Comparison of ENCODE assay signal across 8 cellular contexts in the genomic region with DNA sequence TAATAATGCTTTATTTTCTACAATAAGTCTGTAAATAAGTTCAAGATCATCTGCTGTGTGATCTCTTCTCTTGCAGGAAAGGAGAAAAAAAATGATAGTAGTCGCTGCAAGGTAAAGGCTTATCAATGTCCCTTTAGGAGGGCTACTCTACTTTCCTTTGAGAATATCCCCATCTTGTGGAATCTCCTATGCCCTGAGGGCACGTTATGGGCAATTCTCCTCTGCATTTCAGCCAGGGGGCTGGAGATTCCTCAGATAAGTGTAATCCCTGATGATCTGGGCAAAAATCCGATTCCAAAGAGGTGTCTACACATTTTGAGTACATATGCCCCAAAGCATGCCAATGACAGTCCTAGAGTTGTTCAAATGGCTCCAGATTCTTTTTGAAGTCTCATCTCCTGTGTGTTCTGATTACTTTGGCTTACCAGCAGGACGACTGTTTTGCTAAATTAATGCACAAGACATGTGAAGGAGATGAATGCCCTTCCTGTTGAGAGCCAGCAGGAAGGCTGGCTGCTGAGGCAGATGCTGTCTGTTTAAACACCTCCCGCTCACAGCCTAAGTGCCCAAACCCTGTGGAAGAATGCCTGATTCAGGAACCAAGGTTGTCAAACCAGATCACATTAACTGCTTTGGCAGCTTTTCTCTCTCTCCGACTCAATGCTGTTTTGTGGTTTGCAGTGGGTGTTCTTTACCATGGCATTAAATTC.
DNase-seq lines count a peak whose midpoint lies in the region; ATAC-seq and TF ChIP-seq lines count a peak whose summit lies in the region.

No MANE protein-coding gene starts in this region.

- no peak overlapping the region for H3K27ac Mint-ChIP-seq in stimulated activated memory B cell treated with anti-CD40 and anti-IgM and Interleukin-4, amounts not matched to agents 10 μg/mL and 1 μg/mL and 100 μg/mL, for 72 hours

- in situ Hi-C loops in ACHN (cut with HindIII; ENCODE audit: low pct_ligation_motif_present, low pct_unique_long_range_greater_than_20kb, low sequenced_read_pairs), result no loop called here

- peak; percentile 92 for DNase-seq in ACHN
- DNase-seq in NCI-H82 (lab: John Stamatoyannopoulos, UW), result peak; percentile 72
- peak; percentile 75 for DNase-seq in fibroblast of pulmonary artery (ENCODE audit: low read depth)
- no peak for DNase-seq in stimulated activated naive CD8-positive, alpha-beta T cell treated with anti-CD3 and anti-CD28 coated beads, Interleukin-15, Interleukin-2, amounts not matched to agents 100 U/mL and 50 U/mL, for 24 hours
- no peak for DNase-seq in ureter (ENCODE audit: low spot score)
- no peak for DNase-seq in Ammon's horn (ENCODE audit: low spot score)

- no peaks in the 10 kb centered on the region for H3K4me1 Mint-ChIP-seq in stimulated activated memory B cell treated with anti-CD40 and anti-IgM and Interleukin-4, amounts not matched to agents 10 μg/mL and 1 μg/mL and 100 μg/mL, for 72 hours

- no peak overlapping the region for H3K4me3 ChIP-seq in fibroblast of pulmonary artery (replicated peaks; ENCODE audit: low read depth, low read length)

- no peak overlapping the region for H3K4me3 Mint-ChIP-seq in stimulated activated memory B cell treated with anti-CD40 and anti-IgM and Interleukin-4, amounts not matched to agents 10 μg/mL and 1 μg/mL and 100 μg/mL, for 72 hours

- peak; percentile 71 for TF ChIP-seq CTCF in fibroblast of pulmonary artery (IDR thresholded peaks at IDR 0.05; ENCODE audit: low read length, missing control alignments)

- H3K27me3 Mint-ChIP-seq in stimulated activated memory B cell treated with anti-CD40 and anti-IgM and Interleukin-4, amounts not matched to agents 10 μg/mL and 1 μg/mL and 100 μg/mL, for 72 hours, result no peaks in the 10 kb centered on the region

- H3K9me3 Mint-ChIP-seq in stimulated activated memory B cell treated with anti-CD40 and anti-IgM and Interleukin-4, amounts not matched to agents 10 μg/mL and 1 μg/mL and 100 μg/mL, for 72 hours, result no peaks in the 10 kb centered on the region

- H3K36me3 Mint-ChIP-seq in stimulated activated memory B cell treated with anti-CD40 and anti-IgM and Interleukin-4, amounts not matched to agents 10 μg/mL and 1 μg/mL and 100 μg/mL, for 72 hours, result no peaks in the 10 kb centered on the region

- peak; percentile 56 for ATAC-seq in GM21723 (IDR thresholded peaks at IDR 0.05; ENCODE audit: unreplicated experiment)
- peak; percentile 59 for ATAC-seq in stimulated activated memory B cell treated with anti-CD40 and anti-IgM and Interleukin-4, amounts not matched to agents 10 μg/mL and 1 μg/mL and 100 μg/mL, for 72 hours
- ATAC-seq in stimulated activated naive CD8-positive, alpha-beta T cell treated with anti-CD3 and anti-CD28 coated beads, Interleukin-15, Interleukin-2, amounts not matched to agents 100 U/mL and 50 U/mL, for 24 hours, result no peak

Comparison
In these comparisons a context has a peak if more than half of its experiments do, and no peak if none do; other contexts are left out.
1. DNase-seq: peak in ACHN (single experiment), NCI-H82 (single experiment) and fibroblast of pulmonary artery (single experiment); none in stimulated activated naive CD8-positive, alpha-beta T cell treated with anti-CD3 and anti-CD28 coated beads, Interleukin-15, Interleukin-2, amounts not matched to agents 100 U/mL and 50 U/mL, for 24 hours (single experiment), ureter (single experiment) and Ammon's horn (single experiment).